ENCODE assay signal across 1 cellular context in the genomic region with DNA sequence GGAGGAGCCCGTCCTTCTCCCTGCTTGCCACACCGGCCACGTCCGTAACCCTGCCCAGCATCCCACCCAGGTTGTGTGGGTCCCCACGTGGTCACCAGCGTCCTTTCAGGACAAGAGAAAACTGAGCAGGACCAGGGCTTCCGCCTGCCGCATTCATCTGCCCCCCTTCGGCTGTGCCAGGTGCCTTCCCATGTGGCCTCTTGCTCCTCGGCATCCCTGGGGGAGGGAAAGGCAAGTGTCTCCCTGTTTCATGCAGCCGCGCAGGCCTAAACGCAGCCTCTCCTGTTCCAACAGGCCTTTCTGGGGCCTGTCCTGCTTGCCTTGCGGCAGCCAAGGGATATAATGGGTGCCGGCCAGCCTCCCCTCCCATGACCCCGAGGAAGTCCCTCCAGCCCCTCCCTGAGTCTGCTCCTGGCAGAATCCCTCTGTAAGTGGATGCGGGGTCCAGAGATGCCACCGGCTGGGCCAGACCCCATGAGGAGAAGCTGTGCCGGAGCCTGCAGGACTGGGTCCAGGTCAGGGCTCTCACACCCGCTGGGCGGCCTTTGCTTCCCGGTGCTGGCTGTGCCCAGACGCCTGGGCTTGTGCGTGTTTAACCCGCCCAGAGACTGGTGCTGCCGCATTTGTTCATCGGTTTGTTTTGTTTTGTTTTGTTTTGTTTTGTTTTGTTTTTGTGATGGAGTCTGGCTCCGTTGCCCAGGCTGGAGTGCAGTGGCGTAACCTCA.
TF ChIP-seq lines count a peak whose summit lies in the region.

No MANE protein-coding gene starts in this region.

TF ChIP-seq in SK-N-SH treated with all-trans-retinoic acid at 6 μM for 48 hours, 23 proteins besides CTCF, POLR2A, EP300 and RAD21 (continued from another document):
- TF ChIP-seq, protein P1, sequence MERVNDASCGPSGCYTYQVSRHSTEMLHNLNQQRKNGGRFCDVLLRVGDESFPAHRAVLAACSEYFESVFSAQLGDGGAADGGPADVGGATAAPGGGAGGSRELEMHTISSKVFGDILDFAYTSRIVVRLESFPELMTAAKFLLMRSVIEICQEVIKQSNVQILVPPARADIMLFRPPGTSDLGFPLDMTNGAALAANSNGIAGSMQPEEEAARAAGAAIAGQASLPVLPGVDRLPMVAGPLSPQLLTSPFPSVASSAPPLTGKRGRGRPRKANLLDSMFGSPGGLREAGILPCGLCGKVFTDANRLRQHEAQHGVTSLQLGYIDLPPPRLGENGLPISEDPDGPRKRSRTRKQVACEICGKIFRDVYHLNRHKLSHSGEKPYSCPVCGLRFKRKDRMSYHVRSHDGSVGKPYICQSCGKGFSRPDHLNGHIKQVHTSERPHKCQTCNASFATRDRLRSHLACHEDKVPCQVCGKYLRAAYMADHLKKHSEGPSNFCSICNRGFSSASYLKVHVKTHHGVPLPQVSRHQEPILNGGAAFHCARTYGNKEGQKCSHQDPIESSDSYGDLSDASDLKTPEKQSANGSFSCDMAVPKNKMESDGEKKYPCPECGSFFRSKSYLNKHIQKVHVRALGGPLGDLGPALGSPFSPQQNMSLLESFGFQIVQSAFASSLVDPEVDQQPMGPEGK (CRISPR knock-in tag; IDR thresholded peaks at IDR 0.05; ENCODE audit: borderline replicate concordance): no peak
- TF ChIP-seq SNAI2 (CRISPR knock-in tag; IDR thresholded peaks at IDR 0.05): no peak
- TF ChIP-seq ZNF8 (CRISPR knock-in tag; IDR thresholded peaks at IDR 0.05): no peak
- TF ChIP-seq ISL1 (CRISPR knock-in tag; IDR thresholded peaks at IDR 0.05): no peak
- no peak for TF ChIP-seq PPARA (CRISPR knock-in tag; IDR thresholded peaks at IDR 0.05; ENCODE audit: borderline replicate concordance)
- TF ChIP-seq, protein P2, sequence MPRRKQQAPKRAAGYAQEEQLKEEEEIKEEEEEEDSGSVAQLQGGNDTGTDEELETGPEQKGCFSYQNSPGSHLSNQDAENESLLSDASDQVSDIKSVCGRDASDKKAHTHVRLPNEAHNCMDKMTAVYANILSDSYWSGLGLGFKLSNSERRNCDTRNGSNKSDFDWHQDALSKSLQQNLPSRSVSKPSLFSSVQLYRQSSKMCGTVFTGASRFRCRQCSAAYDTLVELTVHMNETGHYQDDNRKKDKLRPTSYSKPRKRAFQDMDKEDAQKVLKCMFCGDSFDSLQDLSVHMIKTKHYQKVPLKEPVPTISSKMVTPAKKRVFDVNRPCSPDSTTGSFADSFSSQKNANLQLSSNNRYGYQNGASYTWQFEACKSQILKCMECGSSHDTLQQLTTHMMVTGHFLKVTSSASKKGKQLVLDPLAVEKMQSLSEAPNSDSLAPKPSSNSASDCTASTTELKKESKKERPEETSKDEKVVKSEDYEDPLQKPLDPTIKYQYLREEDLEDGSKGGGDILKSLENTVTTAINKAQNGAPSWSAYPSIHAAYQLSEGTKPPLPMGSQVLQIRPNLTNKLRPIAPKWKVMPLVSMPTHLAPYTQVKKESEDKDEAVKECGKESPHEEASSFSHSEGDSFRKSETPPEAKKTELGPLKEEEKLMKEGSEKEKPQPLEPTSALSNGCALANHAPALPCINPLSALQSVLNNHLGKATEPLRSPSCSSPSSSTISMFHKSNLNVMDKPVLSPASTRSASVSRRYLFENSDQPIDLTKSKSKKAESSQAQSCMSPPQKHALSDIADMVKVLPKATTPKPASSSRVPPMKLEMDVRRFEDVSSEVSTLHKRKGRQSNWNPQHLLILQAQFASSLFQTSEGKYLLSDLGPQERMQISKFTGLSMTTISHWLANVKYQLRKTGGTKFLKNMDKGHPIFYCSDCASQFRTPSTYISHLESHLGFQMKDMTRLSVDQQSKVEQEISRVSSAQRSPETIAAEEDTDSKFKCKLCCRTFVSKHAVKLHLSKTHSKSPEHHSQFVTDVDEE (CRISPR knock-in tag; IDR thresholded peaks at IDR 0.05): no peak
- TF ChIP-seq ARNTL (CRISPR knock-in tag; IDR thresholded peaks at IDR 0.05; ENCODE audit: borderline replicate concordance, low read depth): no peak
- no peak for TF ChIP-seq ZFP30 (CRISPR knock-in tag; IDR thresholded peaks at IDR 0.05)
- TF ChIP-seq RARB (CRISPR knock-in tag; IDR thresholded peaks at IDR 0.05): no peak
- TF ChIP-seq GLIS3 (CRISPR knock-in tag; IDR thresholded peaks at IDR 0.05): no peak
